ENCODE assay signal across 30 cellular contexts in genomic region chr19:30083125-30083681, GRCh38.
"Had no signal": no experiment of that assay in that cellular context is flagged by ENCODE, and none has a peak within 500 bp of the region (broad histone marks: within the 10 kb centered on the region; RNA-seq: fewer than 3 reads in every experiment).

No MANE protein-coding gene starts in this region.

- H3K4me3 ChIP-seq: ascending aorta, heart left ventricle, lung, ovary, psoas muscle, smooth muscle cell, testis, transverse colon had no signal

- ATAC-seq: foreskin keratinocyte; left lobe of liver; psoas muscle; stimulated activated naive CD8-positive, alpha-beta T cell treated with anti-CD3 and anti-CD28 coated beads, Interleukin-15, Interleukin-2, amounts not matched to agents 100 U/mL and 50 U/mL, for 24 hours; WTC11 had no signal

- H3K36me3 Mint-ChIP-seq: activated naive CD4-positive, alpha-beta T cell treated with anti-CD3 and anti-CD28 coated beads, Interleukin-2, amount 10 ng/mL, durations not matched to agents 7 days and 5 days; activated naive CD8-positive, alpha-beta T cell treated with anti-CD3 and anti-CD28 coated beads, Interleukin-2, amount 10 ng/mL, durations not matched to agents 7 days and 5 days; brain; immature natural killer cell; WTC11 had no signal

- H3K4me3 Mint-ChIP-seq: activated CD4-positive, alpha-beta memory T cell treated with anti-CD3 and anti-CD28 coated beads, Interleukin-2, amount 10 ng/mL, durations not matched to agents 7 days and 5 days; activated CD4-positive, alpha-beta T cell treated with anti-CD3 and anti-CD28 coated beads, Interleukin-2, amount 10 ng/mL, durations not matched to agents 7 days and 5 days; activated naive CD4-positive, alpha-beta T cell treated with anti-CD3 and anti-CD28 coated beads, Interleukin-2, amount 10 ng/mL, durations not matched to agents 7 days and 5 days; activated naive CD8-positive, alpha-beta T cell treated with anti-CD3 and anti-CD28 coated beads, Interleukin-2, amount 10 ng/mL, durations not matched to agents 7 days and 5 days; activated T-cell treated with anti-CD3 and anti-CD28 coated beads, Interleukin-2, amount 50 U/mL, for 24 hours; brain; immature natural killer cell; nephron; WTC11 had no signal

- H3K27me3 ChIP-seq: ascending aorta, foreskin keratinocyte, neutrophil, ovary, testis, transverse colon had no signal

- H3K36me3 ChIP-seq: ascending aorta, heart left ventricle, neutrophil, ovary, transverse colon had no signal

- H3K27me3 Mint-ChIP-seq: activated CD4-positive, alpha-beta memory T cell treated with anti-CD3 and anti-CD28 coated beads, Interleukin-2, amount 10 ng/mL, durations not matched to agents 7 days and 5 days had no signal

- H3K9me3 Mint-ChIP-seq: activated CD4-positive, alpha-beta memory T cell treated with anti-CD3 and anti-CD28 coated beads, Interleukin-2, amount 10 ng/mL, durations not matched to agents 7 days and 5 days; activated CD4-positive, alpha-beta T cell treated with anti-CD3 and anti-CD28 coated beads, Interleukin-2, amount 10 ng/mL, durations not matched to agents 7 days and 5 days; activated naive CD4-positive, alpha-beta T cell treated with anti-CD3 and anti-CD28 coated beads, Interleukin-2, amount 10 ng/mL, durations not matched to agents 7 days and 5 days; activated naive CD8-positive, alpha-beta T cell treated with anti-CD3 and anti-CD28 coated beads, Interleukin-2, amount 10 ng/mL, durations not matched to agents 7 days and 5 days; activated T-cell treated with anti-CD3 and anti-CD28 coated beads, Interleukin-2, amount 50 U/mL, for 24 hours; immature natural killer cell had no signal

- DNase-seq: activated CD4-positive, alpha-beta memory T cell treated with anti-CD3 and anti-CD28 coated beads, Interleukin-2, amount 10 ng/mL, durations not matched to agents 7 days and 5 days; activated CD4-positive, alpha-beta T cell treated with anti-CD3 and anti-CD28 coated beads for 1 hour; activated CD4-positive, alpha-beta T cell treated with anti-CD3 and anti-CD28 coated beads, Interleukin-2, amount 10 ng/mL, durations not matched to agents 7 days and 5 days; activated CD8-positive, alpha-beta memory T cell treated with anti-CD3 and anti-CD28 coated beads, Interleukin-2, amount 50 U/mL, for 48 hours; activated gamma-delta T cell; activated naive CD4-positive, alpha-beta T cell treated with anti-CD3 and anti-CD28 coated beads, Interleukin-2, amount 10 ng/mL, durations not matched to agents 7 days and 5 days; activated naive CD8-positive, alpha-beta T cell treated with anti-CD3 and anti-CD28 coated beads, Interleukin-2, amount 10 ng/mL, durations not matched to agents 7 days and 5 days; activated T-cell treated with anti-CD3 and anti-CD28 coated beads, Interleukin-2, amount 50 U/mL, for 24 hours; foreskin keratinocyte; hypothalamus; immature natural killer cell; ovary; stimulated activated CD4-positive, alpha-beta T cell treated with anti-CD3 and anti-CD28 coated beads, Interleukin-15, amount 100 ng/mL, for 24 hours; stimulated activated CD4-positive, alpha-beta T cell treated with anti-CD3 and anti-CD28 coated beads, Interleukin-2, amount 100 ng/mL, for 24 hours; stimulated activated naive CD8-positive, alpha-beta T cell treated with anti-CD3 and anti-CD28 coated beads, Interleukin-15, Interleukin-2, amounts not matched to agents 100 U/mL and 50 U/mL, for 24 hours; T-helper 1 cell; transverse colon had no signal

- H3K4me1 ChIP-seq: ascending aorta, foreskin keratinocyte, psoas muscle, transverse colon had no signal

- H3K4me2 ChIP-seq: smooth muscle cell had no signal

- H3K27ac ChIP-seq: ascending aorta, foreskin keratinocyte, neutrophil, ovary, psoas muscle, testis, transverse colon had no signal

- H3K9me3 ChIP-seq: ascending aorta, neutrophil, psoas muscle, testis, transverse colon had no signal

- H3K4me1 Mint-ChIP-seq: activated naive CD4-positive, alpha-beta T cell treated with anti-CD3 and anti-CD28 coated beads, Interleukin-2, amount 10 ng/mL, durations not matched to agents 7 days and 5 days; immature natural killer cell; WTC11 had no signal

- H3K27ac Mint-ChIP-seq: activated CD4-positive, alpha-beta memory T cell treated with anti-CD3 and anti-CD28 coated beads, Interleukin-2, amount 10 ng/mL, durations not matched to agents 7 days and 5 days; activated CD4-positive, alpha-beta T cell treated with anti-CD3 and anti-CD28 coated beads, Interleukin-2, amount 10 ng/mL, durations not matched to agents 7 days and 5 days; activated naive CD4-positive, alpha-beta T cell treated with anti-CD3 and anti-CD28 coated beads, Interleukin-2, amount 10 ng/mL, durations not matched to agents 7 days and 5 days; activated naive CD8-positive, alpha-beta T cell treated with anti-CD3 and anti-CD28 coated beads, Interleukin-2, amount 10 ng/mL, durations not matched to agents 7 days and 5 days; activated T-cell treated with anti-CD3 and anti-CD28 coated beads, Interleukin-2, amount 50 U/mL, for 24 hours; brain; immature natural killer cell; WTC11 had no signal

- FAIRE-seq: endothelial cell of umbilical vein, TTC549 had no signal
